ENCODE assay signal across 1 cellular context in the genomic region with DNA sequence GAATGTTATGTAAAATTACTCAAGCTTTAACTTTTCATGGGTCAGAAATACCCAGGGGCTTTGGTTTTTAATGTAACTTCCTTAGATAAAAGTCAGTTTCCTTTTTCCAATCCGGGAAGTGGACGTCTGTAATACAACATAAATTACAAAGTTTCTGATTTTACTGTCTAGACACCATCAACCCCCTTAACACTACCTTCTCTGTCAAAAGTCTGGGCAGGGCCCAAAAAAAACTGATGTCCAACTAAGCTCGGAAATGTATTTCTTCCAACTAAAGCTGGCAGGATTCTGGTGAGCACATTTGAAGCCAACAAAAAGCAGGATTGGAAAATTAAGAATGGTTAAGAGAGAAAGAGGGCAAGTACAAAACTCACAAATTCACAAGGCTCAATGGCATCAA.
TF ChIP-seq lines count a peak whose summit lies in the region.

No MANE protein-coding gene starts in this region.

TF ChIP-seq in SK-N-SH, 30 proteins besides CTCF, POLR2A, EP300 and RAD21 (continued from another document):
- no peak for TF ChIP-seq REST (IDR thresholded peaks at IDR 0.05; ENCODE audit: low read depth, low read length)
- TF ChIP-seq FOXJ3 (CRISPR knock-in tag; IDR thresholded peaks at IDR 0.05): no peak
